In genomic region chr1:112769611-112770010, GRCh38 we compare ENCODE assay signal across 27 cellular contexts.
"Had no signal": no experiment of that assay in that cellular context is flagged by ENCODE, and none has a peak within 500 bp of the region (broad histone marks: within the 10 kb centered on the region; RNA-seq: fewer than 3 reads in every experiment).

No MANE protein-coding gene starts in this region.

- H3K9me3 Mint-ChIP-seq: nephron; stimulated activated naive CD8-positive, alpha-beta T cell treated with anti-CD3 and anti-CD28 coated beads, Interleukin-15, Interleukin-2, amounts not matched to agents 100 ng/mL and 50 ng/mL, for 24 hours had no signal

- H3K4me3 Mint-ChIP-seq: activated naive CD8-positive, alpha-beta T cell; endodermal cell; nephron; stimulated activated effector memory CD8-positive, alpha-beta T cell treated with anti-CD3 and anti-CD28 coated beads, Interleukin-12 subunit alpha, Interleukin-12 subunit beta, amount 100 ng/mL, for 72 hours; stimulated activated naive CD8-positive, alpha-beta T cell treated with anti-CD3 and anti-CD28 coated beads, Interleukin-15, Interleukin-2, amounts not matched to agents 100 ng/mL and 50 ng/mL, for 24 hours had no signal

- H3K36me3 Mint-ChIP-seq: activated naive CD8-positive, alpha-beta T cell; stimulated activated effector memory CD8-positive, alpha-beta T cell treated with anti-CD3 and anti-CD28 coated beads, Interleukin-12 subunit alpha, Interleukin-12 subunit beta, amount 100 ng/mL, for 72 hours had no signal

- H3K27ac ChIP-seq: cardiac muscle cell, coronary artery, esophagus muscularis mucosa, left lung, right lobe of liver, skin epidermis, thoracic aorta, uterus, VCaP had no signal

- H3K9me3 ChIP-seq: esophagus muscularis mucosa, left lung, right lobe of liver, thoracic aorta, uterus had no signal

- H3K36me3 ChIP-seq: cardiac muscle cell, esophagus muscularis mucosa, left lung, right lobe of liver, thoracic aorta, uterus had no signal

- H3K4me3 ChIP-seq: cardiac muscle cell, coronary artery, esophagus muscularis mucosa, left lung, lung, right lobe of liver, skin epidermis, thoracic aorta, uterus had no signal

- H3K4me1 ChIP-seq: esophagus muscularis mucosa, left lung, right lobe of liver, uterus had no signal

- DNase-seq: activated CD4-positive, alpha-beta T cell treated with anti-CD3 and anti-CD28 coated beads for 48 hours; activated CD4-positive, alpha-beta T cell treated with anti-CD3 and anti-CD28 coated beads, Interleukin-2, amount 50 U/mL, for 48 hours; activated CD8-positive, alpha-beta memory T cell treated with anti-CD3 and anti-CD28 coated beads for 24 hours; activated effector memory CD4-positive, alpha-beta T cell treated with Interleukin-2 at 50 U/mL for 16 hours; activated naive CD4-positive, alpha-beta T cell treated with Interleukin-2 at 50 U/mL for 16 hours; anterior cingulate cortex; endodermal cell; foreskin melanocyte; kidney glomerular epithelial cell; left lung; right lobe of liver; stimulated activated CD4-positive, alpha-beta T cell treated with anti-CD3 and anti-CD28 coated beads, Interleukin-12 subunit alpha, Interleukin-12 subunit beta, amount 100 ng/mL, for 4 hours; stimulated activated CD4-positive, alpha-beta T cell treated with anti-CD3 and anti-CD28 coated beads, Interleukin-4, amount 100 ng/mL, for 1 hour; T-helper 9 cell; trophoblast cell; uterus had no signal

- ATAC-seq: left lung; right lobe of liver; stimulated activated effector memory CD8-positive, alpha-beta T cell treated with anti-CD3 and anti-CD28 coated beads, Interleukin-12 subunit alpha, Interleukin-12 subunit beta, amount 100 ng/mL, for 72 hours had no signal

- H3K27ac Mint-ChIP-seq: activated naive CD8-positive, alpha-beta T cell; endodermal cell; nephron; stimulated activated effector memory CD8-positive, alpha-beta T cell treated with anti-CD3 and anti-CD28 coated beads, Interleukin-12 subunit alpha, Interleukin-12 subunit beta, amount 100 ng/mL, for 72 hours; stimulated activated naive CD8-positive, alpha-beta T cell treated with anti-CD3 and anti-CD28 coated beads, Interleukin-15, Interleukin-2, amounts not matched to agents 100 ng/mL and 50 ng/mL, for 24 hours had no signal

- H3K4me1 Mint-ChIP-seq: nephron had no signal

- H3K27me3 ChIP-seq: cardiac muscle cell, right lobe of liver, uterus had no signal
